Comparison of ENCODE assay signal across 21 cellular contexts in genomic region chr3:167162083-167162482, GRCh38.
A peak's percentile ranks its signal among the peaks of the same experiment; 100 is the strongest.
DNase-seq lines count a peak whose midpoint lies in the region; ATAC-seq and TF ChIP-seq lines count a peak whose summit lies in the region.
"Had no signal": no experiment of that assay in that cellular context is flagged by ENCODE, and none has a peak within 500 bp of the region (broad histone marks: within the 10 kb centered on the region; RNA-seq: fewer than 3 reads in every experiment).

No MANE protein-coding gene starts in this region.

- no peaks in the 10 kb centered on the region for H3K27me3 Mint-ChIP-seq in activated naive CD8-positive, alpha-beta T cell treated with anti-CD3 and anti-CD28 coated beads for 36 hours

- no peak overlapping the region for H3K4me3 ChIP-seq in NB4 (ENCODE audit: low read depth, low read length)

- TF ChIP-seq POLR2A in NB4 (IDR thresholded peaks at IDR 0.05; ENCODE audit: extremely low read depth, insufficient read length), result no peak

- H3K9me3 Mint-ChIP-seq in activated naive CD8-positive, alpha-beta T cell treated with anti-CD3 and anti-CD28 coated beads for 36 hours, result peaks cover 3% of the 10 kb centered on the region

- H3K4me3 Mint-ChIP-seq in activated naive CD8-positive, alpha-beta T cell treated with anti-CD3 and anti-CD28 coated beads for 36 hours, result no peak overlapping the region
- H3K4me3 Mint-ChIP-seq: HFFc6; T-helper 1 cell treated with Interleukin-12 subunit alpha and Interleukin-12 subunit beta and Interleukin-4 antibody, amounts not matched to agents 30 μg/mL and 1 μg/mL, for 36 hours had no signal

- ATAC-seq in HG03135 (IDR thresholded peaks at IDR 0.05; ENCODE audit: unreplicated experiment), result no peak
- ATAC-seq: SK-N-SH treated with all-trans-retinoic acid at 6 μM for 48 hours had no signal

- H3K36me3 Mint-ChIP-seq in activated naive CD8-positive, alpha-beta T cell treated with anti-CD3 and anti-CD28 coated beads for 36 hours, result no peaks in the 10 kb centered on the region

- H3K4me1 Mint-ChIP-seq in activated naive CD8-positive, alpha-beta T cell treated with anti-CD3 and anti-CD28 coated beads for 36 hours, result no peaks in the 10 kb centered on the region

- H3K27ac Mint-ChIP-seq in activated naive CD8-positive, alpha-beta T cell treated with anti-CD3 and anti-CD28 coated beads for 36 hours, result no peak overlapping the region
- H3K27ac Mint-ChIP-seq: HFFc6; T-helper 1 cell treated with Interleukin-12 subunit alpha and Interleukin-12 subunit beta and Interleukin-4 antibody, amounts not matched to agents 30 μg/mL and 1 μg/mL, for 36 hours had no signal

- DNase-seq in HuH-7 (ENCODE audit: low spot score), result peak; percentile 0
- DNase-seq in NB4 (ENCODE audit: low read depth), result peak; percentile 86
- DNase-seq in SIG-M5 (lab: John Stamatoyannopoulos, UW), result peak; percentile 85
- DNase-seq in kidney tubule cell (ENCODE audit: low spot score), result no peak
- DNase-seq in retina, result no peak
- no peak for DNase-seq in activated naive CD8-positive, alpha-beta T cell treated with anti-CD3 and anti-CD28 coated beads for 36 hours
- DNase-seq: DMS 273 treated with DMSO at 0.1 percent for 48 hours, DND-41, H7, HFFc6, IMR-90, NCI-H1417 treated with DMSO at 0.1 percent for 48 hours, NCI-H187 treated with DMSO at 0.1 percent for 48 hours, NCI-H2227 treated with DMSO at 0.1 percent for 48 hours, NCI-H524, NCI-H82, OCI-M1, SHP77 had no signal

- TF ChIP-seq CTCF in NB4 (IDR thresholded peaks at IDR 0.05; ENCODE audit: low read depth, low read length), result no peak

Comparison
In these comparisons a context has a peak if more than half of its experiments do, and no peak if none do; other contexts are left out.
1. DNase-seq: peak in HuH-7 (single experiment), NB4 (single experiment) and SIG-M5 (single experiment); none in kidney tubule cell (single experiment), retina (single experiment) and activated naive CD8-positive, alpha-beta T cell treated with anti-CD3 and anti-CD28 coated beads for 36 hours (single experiment).